In genomic region chr18:22086973-22087372, GRCh38 we compare ENCODE assay signal across 24 cellular contexts.
"Had no signal": no experiment of that assay in that cellular context is flagged by ENCODE, and none has a peak within 500 bp of the region (broad histone marks: within the 10 kb centered on the region; RNA-seq: fewer than 3 reads in every experiment).

No MANE protein-coding gene starts in this region.

- H3K36me3 ChIP-seq: neural progenitor cell, ovary, stomach, thoracic aorta, thyroid gland, tibial nerve, upper lobe of left lung, vagina had no signal

- H3K9me3 ChIP-seq: ovary, psoas muscle, stomach, thoracic aorta, thyroid gland, upper lobe of left lung, vagina had no signal

- H3K27me3 ChIP-seq: neural progenitor cell, ovary, stomach, thyroid gland, tibial nerve, upper lobe of left lung, vagina had no signal

- ATAC-seq: natural killer cell; psoas muscle; right cardiac atrium; sciatic nerve; stimulated activated effector memory CD8-positive, alpha-beta T cell treated with anti-CD3 and anti-CD28 coated beads, Interleukin-12 subunit alpha, Interleukin-12 subunit beta, amount 100 ng/mL, for 72 hours; stimulated activated naive B cell treated with anti-CD40 and anti-IgM and Interleukin-4, amounts not matched to agents 10 μg/mL and 1 μg/mL and 100 μg/mL, for 72 hours had no signal

- DNase-seq: natural killer cell; occipital lobe; ovary; psoas muscle; right cardiac atrium; stimulated activated CD4-positive, alpha-beta T cell treated with anti-CD3 and anti-CD28 coated beads, Interleukin-15, amount 100 ng/mL, for 24 hours; stimulated activated CD4-positive, alpha-beta T cell treated with anti-CD3 and anti-CD28 coated beads, Interleukin-2, amount 100 ng/mL, for 24 hours; stimulated activated CD4-positive, alpha-beta T cell treated with anti-CD3 and anti-CD28 coated beads, Interleukin-2, amount 100 ng/mL, for 48 hours; stimulated activated CD4-positive, alpha-beta T cell treated with anti-CD3 and anti-CD28 coated beads, Interleukin-4, amount 100 ng/mL, for 24 hours; stimulated activated naive B cell treated with anti-CD40 and anti-IgM and Interleukin-4, amounts not matched to agents 10 μg/mL and 1 μg/mL and 100 μg/mL, for 72 hours; stimulated activated naive CD4-positive, alpha-beta T cell treated with Interleukin-2 at 50 U/mL for 16 hours; stomach; thyroid gland; trophoblast cell; upper lobe of left lung had no signal

- H3K27ac ChIP-seq: neural progenitor cell, ovary, parathyroid adenoma, psoas muscle, skin epidermis, thoracic aorta, thyroid gland, tibial nerve, upper lobe of left lung, vagina had no signal

- H3K4me3 ChIP-seq: neural progenitor cell, ovary, psoas muscle, skin epidermis, stomach, thoracic aorta, thyroid gland, tibial nerve, upper lobe of left lung, vagina had no signal

- FAIRE-seq: urothelium cell line had no signal

- H3K4me1 ChIP-seq: parathyroid adenoma, psoas muscle, thyroid gland, tibial nerve, vagina had no signal
